ENCODE assay signal across 16 cellular contexts in genomic region chr17:28624148-28624547, GRCh38.
"Had no signal": no experiment of that assay in that cellular context is flagged by ENCODE, and none has a peak within 500 bp of the region (broad histone marks: within the 10 kb centered on the region; RNA-seq: fewer than 3 reads in every experiment).

No MANE protein-coding gene starts in this region.

- ATAC-seq: esophagus mucosa; gastroesophageal sphincter; mucosa of descending colon; naive thymus-derived CD8-positive, alpha-beta T cell had no signal

- H3K4me3 Mint-ChIP-seq: central memory CD8-positive, alpha-beta T cell; naive thymus-derived CD8-positive, alpha-beta T cell had no signal

- H3K27me3 Mint-ChIP-seq: central memory CD8-positive, alpha-beta T cell; naive thymus-derived CD8-positive, alpha-beta T cell had no signal

- H3K4me1 ChIP-seq: gastroesophageal sphincter had no signal

- H3K4me3 ChIP-seq: gastroesophageal sphincter, hepatocyte, mucosa of descending colon, smooth muscle cell had no signal

- H3K27me3 ChIP-seq: gastroesophageal sphincter, hepatocyte, neutrophil had no signal

- H3K9me3 ChIP-seq: gastroesophageal sphincter, mucosa of descending colon, neutrophil had no signal

- H3K4me1 Mint-ChIP-seq: central memory CD8-positive, alpha-beta T cell had no signal

- DNase-seq: cortex of kidney; effector memory CD4-positive, alpha-beta T cell; glutamatergic neuron; kidney glomerular epithelial cell; mammary epithelial cell; mucosa of descending colon; naive thymus-derived CD8-positive, alpha-beta T cell; stimulated activated CD4-positive, alpha-beta T cell treated with anti-CD3 and anti-CD28 coated beads, Interleukin-2, amount 100 ng/mL, for 48 hours; stimulated activated naive CD4-positive, alpha-beta T cell treated with Interleukin-2 at 50 U/mL for 16 hours; trophoblast cell had no signal

- H3K27ac ChIP-seq: gastroesophageal sphincter, hepatocyte, neutrophil had no signal
